ENCODE assay signal across 24 cellular contexts in genomic region chr2:153584244-153584643, GRCh38.
"Had no signal": no experiment of that assay in that cellular context is flagged by ENCODE, and none has a peak within 500 bp of the region (broad histone marks: within the 10 kb centered on the region; RNA-seq: fewer than 3 reads in every experiment).

No MANE protein-coding gene starts in this region.

- H3K36me3 Mint-ChIP-seq: memory B cell had no signal

- H3K4me1 ChIP-seq: ascending aorta, esophagus muscularis mucosa, pancreas, psoas muscle, right atrium auricular region, spleen, upper lobe of left lung had no signal

- H3K27me3 ChIP-seq: ascending aorta, brain microvascular endothelial cell, esophagus muscularis mucosa, pancreas, right atrium auricular region, spleen, upper lobe of left lung had no signal

- H3K4me3 Mint-ChIP-seq: activated T-cell treated with anti-CD3 and anti-CD28 coated beads, Interleukin-2, amount 50 U/mL, for 24 hours; activated T-helper 17 cell treated with anti-CD3 and anti-CD28 coated beads, Interleukin-2, amount 50 U/mL, for 72 hours; memory B cell; nephron; T-helper 17 cell had no signal

- ATAC-seq: activated naive CD4-positive, alpha-beta T cell treated with anti-CD3 and anti-CD28 coated beads, Interleukin-2, amount 50 U/mL, for 72 hours; activated T-helper 17 cell treated with anti-CD3 and anti-CD28 coated beads, Interleukin-2, amount 50 U/mL, for 72 hours; left colon; pancreas; psoas muscle; T-helper 17 cell had no signal

- H3K27ac ChIP-seq: ascending aorta, brain microvascular endothelial cell, esophagus muscularis mucosa, pancreas, psoas muscle, right atrium auricular region, spleen, upper lobe of left lung had no signal

- H3K4me3 ChIP-seq: ascending aorta, esophagus muscularis mucosa, pancreas, psoas muscle, right atrium auricular region, spleen, upper lobe of left lung had no signal

- H3K36me3 ChIP-seq: ascending aorta, brain microvascular endothelial cell, esophagus muscularis mucosa, pancreas, right atrium auricular region, spleen, upper lobe of left lung had no signal

- H3K27ac Mint-ChIP-seq: activated naive CD4-positive, alpha-beta T cell treated with anti-CD3 and anti-CD28 coated beads, Interleukin-2, amount 50 U/mL, for 72 hours; activated T-cell treated with anti-CD3 and anti-CD28 coated beads, Interleukin-2, amount 50 U/mL, for 24 hours; activated T-helper 17 cell treated with anti-CD3 and anti-CD28 coated beads, Interleukin-2, amount 50 U/mL, for 72 hours; memory B cell; nephron; T-helper 17 cell had no signal

- H3K9me3 ChIP-seq: ascending aorta, pancreas had no signal

- H3K4me1 Mint-ChIP-seq: activated T-helper 17 cell treated with anti-CD3 and anti-CD28 coated beads, Interleukin-2, amount 50 U/mL, for 72 hours; memory B cell; nephron; T-helper 17 cell had no signal

- H3K27me3 Mint-ChIP-seq: activated T-cell treated with anti-CD3 and anti-CD28 coated beads, Interleukin-2, amount 50 U/mL, for 24 hours; memory B cell; T-helper 17 cell had no signal

- DNase-seq: activated CD8-positive, alpha-beta memory T cell treated with anti-CD3 and anti-CD28 coated beads for 24 hours; activated CD8-positive, alpha-beta memory T cell treated with anti-CD3 and anti-CD28 coated beads, Interleukin-2, amount 50 U/mL, for 4 hours; activated T-cell treated with anti-CD3 and anti-CD28 coated beads, Interleukin-2, amount 50 U/mL, for 24 hours; brain microvascular endothelial cell; central memory CD4-positive, alpha-beta T cell; dermis blood vessel endothelial cell; effector CD8-positive, alpha-beta T cell; glutamatergic neuron; hippocampal formation; left colon; pancreas; psoas muscle; spleen; stimulated activated CD4-positive, alpha-beta T cell treated with anti-CD3 and anti-CD28 coated beads, Interleukin-4, amount 100 ng/mL, for 1 hour; stimulated activated naive CD4-positive, alpha-beta T cell treated with Interleukin-2 at 50 U/mL for 16 hours; T-helper 17 cell; upper lobe of left lung had no signal
